Comparison of ENCODE assay signal across 26 cellular contexts in genomic region chr6:147434508-147434907, GRCh38.
DNase-seq lines count a peak whose midpoint lies in the region; TF ChIP-seq lines count a peak whose summit lies in the region.
"Had no signal": no experiment of that assay in that cellular context is flagged by ENCODE, and none has a peak within 500 bp of the region (broad histone marks: within the 10 kb centered on the region; RNA-seq: fewer than 3 reads in every experiment).

No MANE protein-coding gene starts in this region.

- no peak for TF ChIP-seq CTCF in epithelial cell of esophagus (IDR thresholded peaks at IDR 0.05; ENCODE audit: insufficient read depth, low read depth, low read length, missing control alignments)
- no peak for TF ChIP-seq CTCF in type B pancreatic cell (conservative IDR thresholded peaks at IDR 0.05)
- TF ChIP-seq CTCF in HFFc6 (IDR thresholded peaks at IDR 0.05): no peak

- no peaks in the 10 kb centered on the region for H3K36me3 Mint-ChIP-seq in type B pancreatic cell
- no peaks in the 10 kb centered on the region for H3K36me3 Mint-ChIP-seq in HFFc6 (ENCODE audit: low read depth)
- H3K36me3 Mint-ChIP-seq: CD4-positive, CD25-positive, alpha-beta regulatory T cell; immature natural killer cell; stimulated activated naive B cell treated with anti-CD40 and anti-IgM and Interleukin-4, amounts not matched to agents 10 μg/mL and 1 μg/mL and 100 μg/mL, for 72 hours had no signal

- H3K27ac Mint-ChIP-seq in type B pancreatic cell (peak overlapping the region; percentile 4), HFFc6 (no peak overlapping the region)
- H3K27ac Mint-ChIP-seq: activated CD8-positive, alpha-beta T cell treated with anti-CD3 and anti-CD28 coated beads, Interleukin-2, amount 10 ng/mL, durations not matched to agents 7 days and 5 days; CD4-positive, CD25-positive, alpha-beta regulatory T cell; immature natural killer cell; stimulated activated naive B cell treated with anti-CD40 and anti-IgM and Interleukin-4, amounts not matched to agents 10 μg/mL and 1 μg/mL and 100 μg/mL, for 72 hours had no signal

- H3K9me3 Mint-ChIP-seq in type B pancreatic cell: peaks cover 4% of the 10 kb centered on the region
- no peaks in the 10 kb centered on the region for H3K9me3 Mint-ChIP-seq in HFFc6
- H3K9me3 Mint-ChIP-seq: stimulated activated naive B cell treated with anti-CD40 and anti-IgM and Interleukin-4, amounts not matched to agents 10 μg/mL and 1 μg/mL and 100 μg/mL, for 72 hours had no signal

- H3K4me3 Mint-ChIP-seq in type B pancreatic cell (no peak overlapping the region), HFFc6 (no peak overlapping the region)
- H3K4me3 Mint-ChIP-seq: activated CD8-positive, alpha-beta T cell treated with anti-CD3 and anti-CD28 coated beads, Interleukin-2, amount 10 ng/mL, durations not matched to agents 7 days and 5 days; CD4-positive, CD25-positive, alpha-beta regulatory T cell; immature natural killer cell; stimulated activated naive B cell treated with anti-CD40 and anti-IgM and Interleukin-4, amounts not matched to agents 10 μg/mL and 1 μg/mL and 100 μg/mL, for 72 hours had no signal

- H3K4me1 Mint-ChIP-seq in type B pancreatic cell (ENCODE audit: unreplicated experiment): peaks cover 4% of the 10 kb centered on the region
- no peaks in the 10 kb centered on the region for H3K4me1 Mint-ChIP-seq in HFFc6 (ENCODE audit: low read depth)
- H3K4me1 Mint-ChIP-seq: CD4-positive, CD25-positive, alpha-beta regulatory T cell; immature natural killer cell; stimulated activated naive B cell treated with anti-CD40 and anti-IgM and Interleukin-4, amounts not matched to agents 10 μg/mL and 1 μg/mL and 100 μg/mL, for 72 hours had no signal

- no peak overlapping the region for H3K4me3 ChIP-seq in epithelial cell of esophagus (ENCODE audit: low read length)
- H3K4me3 ChIP-seq: heart right ventricle, psoas muscle, thoracic aorta had no signal

- peak; percentile 54 for DNase-seq in amniotic epithelial cell (ENCODE audit: low read depth)
- DNase-seq in epithelial cell of esophagus (ENCODE audit: low read depth): peak; percentile 93
- peak; percentile 3 for DNase-seq in left kidney (ENCODE audit: low read depth, low spot score)
- no peak for DNase-seq in type B pancreatic cell (ENCODE audit: extremely low spot score, unreplicated experiment)
- DNase-seq in superior temporal gyrus (ENCODE audit: extremely low spot score): no peak
- DNase-seq in HFFc6: no peak
- DNase-seq in NCI-H2029 treated with DMSO at 0.1 percent for 48 hours (lab: John Stamatoyannopoulos, UW): no peak
- DNase-seq: activated CD4-positive, CD25-positive, alpha-beta regulatory T cell treated with anti-CD3 and anti-CD28 coated beads, Interleukin-2, amount 50 U/mL, for 72 hours; activated CD8-positive, alpha-beta T cell treated with anti-CD3 and anti-CD28 coated beads, Interleukin-2, amount 10 ng/mL, durations not matched to agents 7 days and 5 days; activated naive CD4-positive, alpha-beta T cell; CD4-positive, CD25-positive, alpha-beta regulatory T cell; cerebellar nuclear complex; DMS 273 treated with DMSO at 0.1 percent for 48 hours; GDM1; heart right ventricle; immature natural killer cell; NCI-H1105; NCI-H2081; NCI-H345; NCI-H82; OCI-M1; psoas muscle; SIG-M5; stimulated activated CD4-positive, alpha-beta T cell treated with anti-CD3 and anti-CD28 coated beads, Interleukin-2, amount 100 ng/mL, for 48 hours; stimulated activated naive B cell treated with anti-CD40 and anti-IgM and Interleukin-4, amounts not matched to agents 10 μg/mL and 1 μg/mL and 100 μg/mL, for 72 hours had no signal

- H3K27me3 Mint-ChIP-seq in type B pancreatic cell (peaks cover 24% of the 10 kb centered on the region), HFFc6 (ENCODE audit: insufficient read depth) (no peaks in the 10 kb centered on the region)
- H3K27me3 Mint-ChIP-seq: CD4-positive, CD25-positive, alpha-beta regulatory T cell had no signal

Comparison
In these comparisons a context has a peak if more than half of its experiments do, and no peak if none do; other contexts are left out.
1. DNase-seq: peak in amniotic epithelial cell (single experiment), epithelial cell of esophagus (single experiment) and left kidney (single experiment); none in type B pancreatic cell (single experiment), superior temporal gyrus (single experiment), HFFc6 (single experiment) and NCI-H2029 treated with DMSO at 0.1 percent for 48 hours (single experiment).